8 cellular contexts compared by ENCODE assay signal in genomic region chr5:7261049-7261448, GRCh38.
DNase-seq lines count a peak whose midpoint lies in the region; ATAC-seq and TF ChIP-seq lines count a peak whose summit lies in the region.

No MANE protein-coding gene starts in this region.

- H3K4me3 Mint-ChIP-seq in chondrocyte (ENCODE audit: unreplicated experiment) (no peak overlapping the region), nephron progenitor cell (no peak overlapping the region)

- in situ Hi-C loops in GM13977 (cut with MboI; ENCODE audit: low pct_unique_long_range_greater_than_20kb, low sequenced_read_pairs, unreplicated experiment), result no loop called here

- ATAC-seq in GM18858 (IDR thresholded peaks at IDR 0.05; ENCODE audit: unreplicated experiment), result no peak
- no peak for ATAC-seq in HG02759 (IDR thresholded peaks at IDR 0.05; ENCODE audit: unreplicated experiment)

- H3K9me3 Mint-ChIP-seq in chondrocyte (ENCODE audit: low read depth), result no peaks in the 10 kb centered on the region
- H3K9me3 Mint-ChIP-seq in nephron progenitor cell, result peaks cover 46% of the 10 kb centered on the region

- H3K4me1 Mint-ChIP-seq in chondrocyte (ENCODE audit: low read depth) (no peaks in the 10 kb centered on the region), nephron progenitor cell (peaks cover 26% of the 10 kb centered on the region)

- no peak overlapping the region for H3K27ac Mint-ChIP-seq in chondrocyte (ENCODE audit: unreplicated experiment)
- H3K27ac Mint-ChIP-seq in nephron progenitor cell, result peak overlapping the region; percentile 80

- H3K27me3 Mint-ChIP-seq in chondrocyte (ENCODE audit: low read depth), result peaks cover 7% of the 10 kb centered on the region
- peaks cover 7% of the 10 kb centered on the region for H3K27me3 Mint-ChIP-seq in nephron progenitor cell (ENCODE audit: low read depth, poor library complexity)

- TF ChIP-seq CTCF in GM13977 (IDR thresholded peaks at IDR 0.05; ENCODE audit: extremely low read depth, insufficient read depth, missing control alignments) (peak; percentile 49), chondrocyte (IDR thresholded peaks at IDR 0.05) (peak; percentile 81), nephron progenitor cell (IDR thresholded peaks at IDR 0.05) (peak; percentile 62)

- no peaks in the 10 kb centered on the region for H3K36me3 Mint-ChIP-seq in chondrocyte (ENCODE audit: low read depth)
- peaks cover 32% of the 10 kb centered on the region for H3K36me3 Mint-ChIP-seq in nephron progenitor cell (ENCODE audit: low read depth)

- DNase-seq in AG08395 (ENCODE audit: low spot score), result peak; percentile 68
- DNase-seq in GM13977 (ENCODE audit: low spot score), result peak; percentile 15
- peak; percentile 56 to 89 for DNase-seq in NCI-H524 (lab: John Stamatoyannopoulos, UW)
- DNase-seq in chondrocyte (ENCODE audit: low spot score), result no peak
- DNase-seq in nephron progenitor cell, result peak; percentile 30
- DNase-seq in T1000 (lab: John Stamatoyannopoulos, UW), result no peak

Comparison
In these comparisons a context has a peak if more than half of its experiments do, and no peak if none do; other contexts are left out.
1. DNase-seq: peak in AG08395 (single experiment), GM13977 (single experiment), NCI-H524 (2 of 2) and nephron progenitor cell (single experiment); none in chondrocyte (single experiment) and T1000 (single experiment).
2. Peak in every context shown above with its lines, with median percentiles within 50 percentile points of each other: CTCF ChIP-seq.